9 cellular contexts compared by ENCODE assay signal in genomic region chr1:28579374-28579773, GRCh38. TPM values are rescaled to one million over a fixed set of nuclear protein-coding genes. Genes with fewer than 3 reads are reported as not detected.
DNase-seq lines count a peak whose midpoint lies in the region; ATAC-seq, FAIRE-seq and TF ChIP-seq lines count a peak whose summit lies in the region.
"Had no signal": no experiment of that assay in that cellular context is flagged by ENCODE, and none has a peak within 500 bp of the region (broad histone marks: within the 10 kb centered on the region; RNA-seq: fewer than 3 reads in every experiment).

No MANE protein-coding gene starts in this region.

- H3K4me2 ChIP-seq in HepG2 (ENCODE audit: low read depth, low read length): peak overlapping the region; percentile 76

- TF ChIP-seq CTCF in HepG2 (CRISPR knock-in tag; IDR thresholded peaks at IDR 0.05) (no peak), right lobe of liver (IDR thresholded peaks at IDR 0.05) (no peak), GM10248 (IDR thresholded peaks at IDR 0.05; ENCODE audit: control extremely low read depth, extremely low read depth, low read depth, missing control alignments) (no peak)

- no peak overlapping the region for H2AFZ ChIP-seq in HepG2 (ENCODE audit: low read length)

- H3K27ac ChIP-seq in HepG2 (ENCODE audit: extremely low read length, insufficient read depth, low read length) (peak overlapping the region; percentile 28), right lobe of liver (no peak overlapping the region), iPS-20b (ENCODE audit: low read length) (no peak overlapping the region)

- POLR2A ChIA-PET in HepG2 (lab: Yijun Ruan, JAX): interaction anchor here (0.6 to 6.6 kb wide), 10 partner anchors 10 to 71 kb away, joined by 3 to 139 read pairs (median 10); partner anchors contain the start of genes RAB42, RCC1 and TRNAU1AP
- POLR2A ChIA-PET in GM10248 (lab: Yijun Ruan, JAX): interaction anchor here (0.5 to 4.9 kb wide), 19 partner anchors 9 to 444 kb away, joined by 3 to 64 read pairs (median 5); partner anchors contain the start of genes ATP5IF1, RAB42, RCC1 and TAF12

- TF ChIP-seq RAD21 in HepG2 (CRISPR knock-in tag; IDR thresholded peaks at IDR 0.05): no peak

- H3K4me3 ChIP-seq in HepG2 (replicated peaks in 1 of 3; ENCODE audit: insufficient read depth in 1 of 3, low read depth in 2 of 3, low read length in 3 of 3): peak overlapping the region; percentile 95 to 99 (median 96)
- no peak overlapping the region for H3K4me3 ChIP-seq in right lobe of liver
- peak overlapping the region; percentile 100 for H3K4me3 ChIP-seq in iPS-20b (ENCODE audit: low read length)

- in situ Hi-C loops in HepG2 (cut with HindIII; ENCODE audit: extremely low pct_ligation_motif_present, low pct_unique_long_range_greater_than_20kb): loop anchor here (25.0 kb wide), 1 partner anchor 342 kb away; the partner anchor contains the start of genes ATP5IF1 and DNAJC8

- TF ChIP-seq POLR2A in HepG2 (IDR thresholded peaks at IDR 0.05; ENCODE audit: insufficient read depth in 1 of 2, low read depth in 2 of 2, low read length in 2 of 2): no peak
- TF ChIP-seq POLR2A in right lobe of liver (IDR thresholded peaks at IDR 0.05): no peak

- H3K9ac ChIP-seq in HepG2 (ENCODE audit: insufficient read depth, low read depth, low read length) (peak overlapping the region; percentile 96), iPS-20b (ENCODE audit: low read depth, low read length) (peak overlapping the region; percentile 98; the same call in 1 of the 2 replicates)

- intact Hi-C loops in HepG2 (cut with micrococcal nuclease; ENCODE audit: unreplicated experiment) (no loop called here), right lobe of liver (cut with DNase I) (no loop called here)

- ATAC-seq in HepG2: no peak
- no peak for ATAC-seq in right lobe of liver
- ATAC-seq in activated T-helper 17 cell treated with anti-CD3 and anti-CD28 coated beads, Interleukin-2, amount 50 U/mL, for 72 hours (replicated peaks): no peak
- ATAC-seq in GM21737 (IDR thresholded peaks at IDR 0.05; ENCODE audit: unreplicated experiment): no peak

- H3K4me1 ChIP-seq in HepG2 (ENCODE audit: insufficient read depth, low read length): peaks cover 29% of the 10 kb centered on the region
- H3K4me1 ChIP-seq in right lobe of liver: peaks cover 0 to 18% (median 7%) of the 10 kb centered on the region in 4 donors
- H3K4me1 ChIP-seq in iPS-20b (ENCODE audit: insufficient read depth, low read length): peaks cover 5% of the 10 kb centered on the region

- H3K9me3 Mint-ChIP-seq in activated T-helper 17 cell treated with anti-CD3 and anti-CD28 coated beads, Interleukin-2, amount 50 U/mL, for 72 hours: no peaks in the 10 kb centered on the region

- WGBS in HepG2 (ENCODE audit: low lambda C conversion rate): 93% methylated on average over 1 of the region's 1 CpG
- 92% methylated on average over 1 of the region's 1 CpG for WGBS in right lobe of liver (ENCODE audit: insufficient coverage, low coverage, low lambda C conversion rate, missing lambda C conversion rate)

- TF ChIP-seq EP300 in HepG2 (IDR thresholded peaks at IDR 0.05; ENCODE audit: low read depth in 2 of 2, low read length in 2 of 2) (no peak), HepG2 (CRISPR knock-in tag; IDR thresholded peaks at IDR 0.05; ENCODE audit: borderline replicate concordance) (no peak)

- no peaks in the 10 kb centered on the region for H3K27me3 Mint-ChIP-seq in activated T-helper 17 cell treated with anti-CD3 and anti-CD28 coated beads, Interleukin-2, amount 50 U/mL, for 72 hours

- H3K27ac Mint-ChIP-seq in activated T-helper 17 cell treated with anti-CD3 and anti-CD28 coated beads, Interleukin-2, amount 50 U/mL, for 72 hours: peak overlapping the region; percentile 81

- H3K79me2 ChIP-seq in HepG2 (ENCODE audit: insufficient read depth, low read length): peaks cover 28% of the 10 kb centered on the region

- H3K27me3 ChIP-seq in HepG2 (ENCODE audit: control insufficient read depth in 1 of 2, insufficient read depth in 2 of 2, low read length in 2 of 2): peaks cover 0 to 3% of the 10 kb centered on the region in 2 experiments; a peak in 1 of 5 replicates
- H3K27me3 ChIP-seq in right lobe of liver: no peaks in the 10 kb centered on the region
- peaks cover 7% of the 10 kb centered on the region; the same call in 1 of the 2 replicates for H3K27me3 ChIP-seq in iPS-20b (ENCODE audit: insufficient read depth, low read length)

- peaks cover 45% of the 10 kb centered on the region for H4K20me1 ChIP-seq in HepG2 (ENCODE audit: insufficient read depth, low read length)

- H3K9me3 ChIP-seq in HepG2 (ENCODE audit: low read length) (no peaks in the 10 kb centered on the region), right lobe of liver (no peaks in the 10 kb centered on the region), iPS-20b (ENCODE audit: insufficient read depth, low read depth, low read length) (no peaks in the 10 kb centered on the region)

- FAIRE-seq in HepG2 (lab: Jason Lieb, UNC): no peak
- FAIRE-seq: colon had no signal

- BruUV-seq in HepG2 (replicated peaks; lab: Mats Ljungman, UMichigan): no TSS peak

- H3K4me3 Mint-ChIP-seq in activated T-helper 17 cell treated with anti-CD3 and anti-CD28 coated beads, Interleukin-2, amount 50 U/mL, for 72 hours: peak overlapping the region; percentile 96

- DNase-seq in HepG2 (ENCODE audit: low spot score): no peak
- DNase-seq in right lobe of liver: no peak
- DNase-seq in GOT3 (lab: John Stamatoyannopoulos, UW): no peak
- DNase-seq in GM10248 (ENCODE audit: extremely low spot score): no peak
- DNase-seq in medulla oblongata (ENCODE audit: extremely low spot score): no peak

- H3K36me3 ChIP-seq in HepG2 (replicated peaks in 1 of 2; ENCODE audit: control insufficient read depth in 1 of 2, insufficient read depth in 2 of 2, low read length in 2 of 2) (peaks cover 13 to 39% of the 10 kb centered on the region in 2 experiments), right lobe of liver (peaks cover 0 to 38% (median 17%) of the 10 kb centered on the region in 4 donors), iPS-20b (ENCODE audit: insufficient read depth, low read depth, low read length) (peaks cover 55% of the 10 kb centered on the region)

- H3K4me1 Mint-ChIP-seq in activated T-helper 17 cell treated with anti-CD3 and anti-CD28 coated beads, Interleukin-2, amount 50 U/mL, for 72 hours: peaks cover 25% of the 10 kb centered on the region

- CTCF ChIA-PET in HepG2 (lab: Yijun Ruan, JAX; ENCODE audit: low intra/inter-chr PET ratio, low total read pairs): no interaction called here
- CTCF ChIA-PET in GM10248 (lab: Yijun Ruan, JAX): interaction anchor here (1.1 to 3.6 kb wide), 8 partner anchors 8 to 330 kb away, joined by 3 to 29 read pairs (median 6); no protein-coding TSS in a partner anchor

- peaks cover 75% of the 10 kb centered on the region for H3K36me3 Mint-ChIP-seq in activated T-helper 17 cell treated with anti-CD3 and anti-CD28 coated beads, Interleukin-2, amount 50 U/mL, for 72 hours (ENCODE audit: low read depth)

RNA-seq across cellular contexts. Expression of gene RAB42, which starts 12.7 kb away (rescaled TPM):
- total RNA-seq in HepG2 (2016; rRNA removed; fragmentation: Illumina TruSeq; extraction: Trizol) (10.3 and 10.4 TPM in 2 replicates), right lobe of liver (10 to 100 TPM in 1 of 6 experiments, 1 to 10 TPM in 2, under 1 TPM in 3; 0.28 to 12.0 (median 1.2) TPM)
- total RNA-seq in HepG2 (2016; cell fraction: cytosol; rRNA removed; fragmentation: Illumina TruSeq; extraction: Trizol; ENCODE audit: low read depth): 2.2 and 3.5 TPM in 2 replicates
- total RNA-seq in HepG2 (2016; cell fraction: insoluble cytoplasmic fraction; rRNA removed; fragmentation: Illumina TruSeq; extraction: Trizol): 10.9 and 11.3 TPM in 2 replicates
- 8.9 and 9.7 TPM in 2 replicates for total RNA-seq in HepG2 (2016; cell fraction: membrane; rRNA removed; fragmentation: Illumina TruSeq; extraction: Trizol)
- 4.5 and 6.4 TPM in 2 replicates for total RNA-seq in HepG2 (2016; cell fraction: nucleus; rRNA removed; fragmentation: Illumina TruSeq; extraction: Trizol)
- 166 and 170 TPM in 2 replicates for polyA plus RNA-seq in HepG2 (2011; rRNA removed)
- polyA plus RNA-seq in HepG2 (2011; cell fraction: cytosol; rRNA removed): 190 and 230 TPM in 2 replicates
- polyA plus RNA-seq in HepG2 (2011; cell fraction: nucleus; rRNA removed): 40.5 and 59.0 TPM in 2 replicates
- polyA plus RNA-seq in HepG2 (2012): 39.3 and 44.1 TPM in 2 replicates
- polyA plus RNA-seq in HepG2 (2016; cell fraction: cytosol; fragmentation: Illumina TruSeq; extraction: Trizol; ENCODE audit: low read depth): 3.5 and 4.2 TPM in 2 replicates
- 10.3 and 11.6 TPM in 2 replicates for polyA plus RNA-seq in HepG2 (2016; cell fraction: insoluble cytoplasmic fraction; fragmentation: Illumina TruSeq; extraction: Trizol; ENCODE audit: low read depth)
- polyA plus RNA-seq in HepG2 (2016; cell fraction: membrane; fragmentation: Illumina TruSeq; extraction: Trizol; ENCODE audit: low read depth): 7.3 and 8.0 TPM in 2 replicates
- 9.3 and 9.9 TPM in 2 replicates for polyA plus RNA-seq in HepG2 (2016; cell fraction: nucleus; fragmentation: Illumina TruSeq; extraction: Trizol; ENCODE audit: insufficient read depth, low read depth)
- 0.44 and 146 TPM in 2 replicates for polyA minus RNA-seq in HepG2 (2011; rRNA and poly(A)+ RNA removed; ENCODE audit: low replicate concordance)
- polyA minus RNA-seq in HepG2 (2011; cell fraction: cytosol; rRNA and poly(A)+ RNA removed): 79.2 and 84.6 TPM in 2 replicates
- 22.8 and 32.4 TPM in 2 replicates for polyA minus RNA-seq in HepG2 (2011; cell fraction: nucleus; rRNA and poly(A)+ RNA removed)
- total RNA-seq in activated T-helper 17 cell treated with anti-CD3 and anti-CD28 coated beads, Interleukin-2, amount 50 U/mL, for 72 hours: not detected

RNA-seq across cellular contexts. Expression of gene TRNAU1AP, which starts 26.5 kb away (rescaled TPM):
- total RNA-seq in HepG2 (2016; rRNA removed; fragmentation: Illumina TruSeq; extraction: Trizol) (28.3 and 29.0 TPM in 2 replicates), right lobe of liver (10 to 100 TPM in 1 of 6 experiments, 1 to 10 TPM in 5; 5.2 to 14.8 (median 7.3) TPM)
- total RNA-seq in HepG2 (2016; cell fraction: cytosol; rRNA removed; fragmentation: Illumina TruSeq; extraction: Trizol; ENCODE audit: low read depth): 6.3 and 7.3 TPM in 2 replicates
- 25.1 and 26.9 TPM in 2 replicates for total RNA-seq in HepG2 (2016; cell fraction: insoluble cytoplasmic fraction; rRNA removed; fragmentation: Illumina TruSeq; extraction: Trizol)
- 9.7 and 10.6 TPM in 2 replicates for total RNA-seq in HepG2 (2016; cell fraction: membrane; rRNA removed; fragmentation: Illumina TruSeq; extraction: Trizol)
- 16.7 and 17.0 TPM in 2 replicates for total RNA-seq in HepG2 (2016; cell fraction: nucleus; rRNA removed; fragmentation: Illumina TruSeq; extraction: Trizol)
- polyA plus RNA-seq in HepG2 (2011; rRNA removed): 40.5 and 42.9 TPM in 2 replicates
- polyA plus RNA-seq in HepG2 (2011; cell fraction: cytosol; rRNA removed): 21.1 and 22.7 TPM in 2 replicates
- polyA plus RNA-seq in HepG2 (2011; cell fraction: nucleus; rRNA removed): 49.6 and 57.0 TPM in 2 replicates
- polyA plus RNA-seq in HepG2 (2012): 19.2 and 20.5 TPM in 2 replicates
- 7.3 and 8.6 TPM in 2 replicates for polyA plus RNA-seq in HepG2 (2016; cell fraction: cytosol; fragmentation: Illumina TruSeq; extraction: Trizol; ENCODE audit: low read depth)
- polyA plus RNA-seq in HepG2 (2016; cell fraction: insoluble cytoplasmic fraction; fragmentation: Illumina TruSeq; extraction: Trizol; ENCODE audit: low read depth): 29.9 and 35.0 TPM in 2 replicates
- polyA plus RNA-seq in HepG2 (2016; cell fraction: membrane; fragmentation: Illumina TruSeq; extraction: Trizol; ENCODE audit: low read depth): 9.6 and 11.2 TPM in 2 replicates
- 32.0 and 34.2 TPM in 2 replicates for polyA plus RNA-seq in HepG2 (2016; cell fraction: nucleus; fragmentation: Illumina TruSeq; extraction: Trizol; ENCODE audit: insufficient read depth, low read depth)
- 7.9 and 23.4 TPM in 2 replicates for polyA minus RNA-seq in HepG2 (2011; rRNA and poly(A)+ RNA removed; ENCODE audit: low replicate concordance)
- 4.7 and 6.0 TPM in 2 replicates for polyA minus RNA-seq in HepG2 (2011; cell fraction: cytosol; rRNA and poly(A)+ RNA removed)
- 25.8 and 37.4 TPM in 2 replicates for polyA minus RNA-seq in HepG2 (2011; cell fraction: nucleus; rRNA and poly(A)+ RNA removed)
- 10 to 100 TPM; 58.9 to 95.8 TPM for total RNA-seq in activated T-helper 17 cell treated with anti-CD3 and anti-CD28 coated beads, Interleukin-2, amount 50 U/mL, for 72 hours

Comparison
In these comparisons a context has a peak if more than half of its experiments do, and no peak if none do; other contexts are left out.
1. H3K4me3 ChIP-seq: peak in HepG2 (3 of 3) and iPS-20b (single experiment); none in right lobe of liver (0 of 3).